Comparison of ENCODE assay signal across 3 cellular contexts in genomic region chr14:69985456-69985855, GRCh38.
TF ChIP-seq lines count a peak whose summit lies in the region.

No MANE protein-coding gene starts in this region.

TF ChIP-seq in A549, 52 proteins besides CTCF, POLR2A, EP300 and RAD21:
- TF ChIP-seq FOSL2 (IDR thresholded peaks at IDR 0.05): no peak
- peak; percentile 32 for TF ChIP-seq FOSL2 (CRISPR knock-in tag; IDR thresholded peaks at IDR 0.05)
- TF ChIP-seq JUN (IDR thresholded peaks at IDR 0.05): no peak
- TF ChIP-seq ZFP36 (IDR thresholded peaks at IDR 0.05; ENCODE audit: borderline replicate concordance, partially characterized antibody): no peak
- peak; percentile 70 to 81 for TF ChIP-seq CEBPB (IDR thresholded peaks at IDR 0.05)
- TF ChIP-seq RFX5 (IDR thresholded peaks at IDR 0.05): no peak
TF ChIP-seq in A549: peak in this region for 2.

TF ChIP-seq in IMR-90, 13 proteins besides CTCF, POLR2A, EP300 and RAD21:
- no peak for TF ChIP-seq USF2 (IDR thresholded peaks at IDR 0.05; ENCODE audit: low read depth, low read length)
- no peak for TF ChIP-seq SMC3 (IDR thresholded peaks at IDR 0.05; ENCODE audit: low read depth, low read length)
- no peak for TF ChIP-seq ELK1 (IDR thresholded peaks at IDR 0.05; ENCODE audit: borderline replicate concordance, low read depth, low read length)
- TF ChIP-seq RCOR1 (IDR thresholded peaks at IDR 0.05; ENCODE audit: insufficient replicate concordance, low read length): no peak
- TF ChIP-seq MAFK (IDR thresholded peaks at IDR 0.05; ENCODE audit: low read depth, low read length): no peak
- TF ChIP-seq RFX5 (IDR thresholded peaks at IDR 0.05; ENCODE audit: low read depth, low read length): no peak
- peak; percentile 79 for TF ChIP-seq MAZ (IDR thresholded peaks at IDR 0.05; ENCODE audit: borderline replicate concordance, low read depth, low read length)
- peak; percentile 99 for TF ChIP-seq CEBPB (IDR thresholded peaks at IDR 0.05; ENCODE audit: low read depth, low read length)
- TF ChIP-seq BHLHE40 (IDR thresholded peaks at IDR 0.05; ENCODE audit: low read depth, low read length): no peak
- no peak for TF ChIP-seq CHD1 (IDR thresholded peaks at IDR 0.05; ENCODE audit: low read depth, low read length)
- TF ChIP-seq MXI1 (IDR thresholded peaks at IDR 0.05; ENCODE audit: borderline replicate concordance, low read depth, low read length): no peak
- TF ChIP-seq FOS (IDR thresholded peaks at IDR 0.05; ENCODE audit: low read depth, low read length): peak; percentile 31; the same call in 1 of the 2 replicates
- TF ChIP-seq NFE2L2 (IDR thresholded peaks at IDR 0.05; ENCODE audit: low read depth, low read length): no peak
TF ChIP-seq in IMR-90: peak in this region for 3.

TF ChIP-seq in H1, 55 proteins besides CTCF, POLR2A, EP300 and RAD21:
- TF ChIP-seq GABPA (IDR thresholded peaks at IDR 0.05; ENCODE audit: borderline replicate concordance, insufficient read depth, low read length): no peak
- TF ChIP-seq ATF2 (IDR thresholded peaks at IDR 0.05; ENCODE audit: low read length): no peak
- no peak for TF ChIP-seq CEBPB (IDR thresholded peaks at IDR 0.05; ENCODE audit: low read depth, low read length)
- no peak for TF ChIP-seq ASH2L (IDR thresholded peaks at IDR 0.05; ENCODE audit: low read length)
- TF ChIP-seq RNF2 (IDR thresholded peaks at IDR 0.05; ENCODE audit: borderline replicate concordance, low read depth, low read length, missing control alignments, poor library complexity, severe bottlenecking): no peak
- no peak for TF ChIP-seq TAF1 (IDR thresholded peaks at IDR 0.05; ENCODE audit: low read depth, low read length)
- no peak for TF ChIP-seq E2F6 (IDR thresholded peaks at IDR 0.05)
- TF ChIP-seq PHF8 (conservative IDR thresholded peaks at IDR 0.05; ENCODE audit: low read depth, low read length): no peak
- no peak for TF ChIP-seq USF2 (IDR thresholded peaks at IDR 0.05; ENCODE audit: low read length)
- TF ChIP-seq CHD2 (IDR thresholded peaks at IDR 0.05; ENCODE audit: low read length): no peak
- no peak for TF ChIP-seq TCF12 (IDR thresholded peaks at IDR 0.05; ENCODE audit: low read depth, low read length)
